Comparison of ENCODE assay signal across 32 cellular contexts in the genomic region with DNA sequence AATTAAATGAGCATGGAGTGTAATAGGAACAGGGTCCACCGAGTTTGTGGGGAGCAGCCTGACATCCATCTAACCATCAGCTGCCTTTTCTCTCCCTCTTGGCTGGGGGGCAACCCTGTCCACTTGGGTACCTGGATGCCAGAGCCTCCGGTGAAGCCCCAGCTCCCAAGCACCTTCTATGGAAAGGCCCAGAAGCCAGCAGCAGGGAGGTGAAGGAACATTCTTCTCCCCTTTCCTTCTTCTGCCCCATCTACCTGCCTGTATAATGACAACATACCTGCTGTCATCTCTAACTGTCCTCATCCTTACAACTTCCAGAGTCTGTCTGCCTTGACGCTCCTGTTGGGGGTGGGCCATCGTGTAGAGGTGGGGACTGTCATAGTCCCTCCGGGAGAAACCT. TPM values are rescaled to one million over a fixed set of nuclear protein-coding genes. Genes with fewer than 3 reads are reported as not detected.
"Had no signal": no experiment of that assay in that cellular context is flagged by ENCODE, and none has a peak within 500 bp of the region (broad histone marks: within the 10 kb centered on the region; RNA-seq: fewer than 3 reads in every experiment).

No MANE protein-coding gene starts in this region.

- H3K27me3 Mint-ChIP-seq: activated CD8-positive, alpha-beta T cell treated with anti-CD3 and anti-CD28 coated beads for 36 hours; activated naive CD4-positive, alpha-beta T cell treated with anti-CD3 and anti-CD28 coated beads, Interleukin-2, amount 50 U/mL, for 24 hours; activated naive CD8-positive, alpha-beta T cell treated with anti-CD3 and anti-CD28 coated beads for 36 hours; activated naive CD8-positive, alpha-beta T cell treated with anti-CD3 and anti-CD28 coated beads, Interleukin-2, amount 50 U/mL, for 24 hours; activated T-helper 17 cell treated with anti-CD3 and anti-CD28 coated beads, Interleukin-2, amount 50 U/mL, for 72 hours; central memory CD8-positive, alpha-beta T cell; T-helper 17 cell had no signal

- H3K4me1 ChIP-seq: adrenal gland, body of pancreas, breast epithelium had no signal

- H3K27ac ChIP-seq: adrenal gland, body of pancreas, breast epithelium, cardiac muscle cell, epithelial cell of prostate, gastroesophageal sphincter, WERI-Rb-1 had no signal

- H3K4me1 Mint-ChIP-seq: activated naive CD4-positive, alpha-beta T cell treated with anti-CD3 and anti-CD28 coated beads, Interleukin-2, amount 50 U/mL, for 24 hours; central memory CD8-positive, alpha-beta T cell had no signal

- DNase-seq: activated B cell treated with CpG ODN at 0.5 μM for 24 hours; activated CD4-positive, alpha-beta T cell treated with anti-CD3 and anti-CD28 coated beads for 48 hours; activated CD4-positive, alpha-beta T cell treated with anti-CD3 and anti-CD28 coated beads, Interleukin-2, amount 50 U/mL, for 1 hour; activated CD4-positive, alpha-beta T cell treated with anti-CD3 and anti-CD28 coated beads, Interleukin-2, amount 50 U/mL, for 48 hours; activated CD8-positive, alpha-beta memory T cell treated with anti-CD3 and anti-CD28 coated beads for 24 hours; activated CD8-positive, alpha-beta T cell treated with anti-CD3 and anti-CD28 coated beads for 36 hours; activated effector memory CD4-positive, alpha-beta T cell treated with anti-CD3 and anti-CD28 coated beads, Interleukin-2, amount 50 U/mL, for 16 hours; activated naive CD4-positive, alpha-beta T cell treated with anti-CD3 and anti-CD28 coated beads for 36 hours; activated naive CD8-positive, alpha-beta T cell treated with anti-CD3 and anti-CD28 coated beads for 36 hours; activated naive CD8-positive, alpha-beta T cell treated with anti-CD3 and anti-CD28 coated beads, Interleukin-2, amount 50 U/mL, for 24 hours; activated T-cell treated with anti-CD3 and anti-CD28 coated beads, Interleukin-2, amount 50 U/mL, for 4 hours; adrenal gland; amygdala; aorta; body of pancreas; effector CD8-positive, alpha-beta T cell; esophagus squamous epithelium; foreskin melanocyte; T-helper 1 cell; T-helper 17 cell; T1000; WERI-Rb-1 had no signal

- H3K9me3 Mint-ChIP-seq: activated B cell treated with CpG ODN at 0.5 μM for 24 hours; activated CD8-positive, alpha-beta T cell treated with anti-CD3 and anti-CD28 coated beads for 36 hours; activated naive CD4-positive, alpha-beta T cell treated with anti-CD3 and anti-CD28 coated beads for 36 hours; activated naive CD4-positive, alpha-beta T cell treated with anti-CD3 and anti-CD28 coated beads, Interleukin-2, amount 50 U/mL, for 24 hours; activated naive CD8-positive, alpha-beta T cell treated with anti-CD3 and anti-CD28 coated beads for 36 hours; activated naive CD8-positive, alpha-beta T cell treated with anti-CD3 and anti-CD28 coated beads, Interleukin-2, amount 50 U/mL, for 24 hours; activated T-cell treated with anti-CD3 and anti-CD28 coated beads, Interleukin-2, amount 50 U/mL, for 4 hours; activated T-helper 17 cell treated with anti-CD3 and anti-CD28 coated beads, Interleukin-2, amount 50 U/mL, for 72 hours; central memory CD8-positive, alpha-beta T cell; T-helper 2 cell treated with Interferon-gamma antibody and Interleukin-4, amounts not matched to agents 5 μg/mL and 100 μg/mL, for 36 hours had no signal

- H3K4me3 ChIP-seq: adrenal gland, body of pancreas, breast epithelium, cardiac muscle cell, esophagus squamous epithelium, gastroesophageal sphincter had no signal

- H3K9me3 ChIP-seq: adrenal gland, body of pancreas, breast epithelium, esophagus squamous epithelium, gastroesophageal sphincter had no signal

- H3K27ac Mint-ChIP-seq: activated B cell treated with CpG ODN at 0.5 μM for 24 hours; activated CD8-positive, alpha-beta T cell treated with anti-CD3 and anti-CD28 coated beads for 36 hours; activated naive CD4-positive, alpha-beta T cell treated with anti-CD3 and anti-CD28 coated beads for 36 hours; activated naive CD4-positive, alpha-beta T cell treated with anti-CD3 and anti-CD28 coated beads, Interleukin-2, amount 50 U/mL, for 24 hours; activated naive CD8-positive, alpha-beta T cell treated with anti-CD3 and anti-CD28 coated beads for 36 hours; activated naive CD8-positive, alpha-beta T cell treated with anti-CD3 and anti-CD28 coated beads, Interleukin-2, amount 50 U/mL, for 24 hours; activated T-helper 17 cell treated with anti-CD3 and anti-CD28 coated beads, Interleukin-2, amount 50 U/mL, for 72 hours; T-helper 17 cell; T-helper 2 cell treated with Interferon-gamma antibody and Interleukin-4, amounts not matched to agents 5 μg/mL and 100 μg/mL, for 36 hours had no signal

- H3K36me3 Mint-ChIP-seq: activated naive CD8-positive, alpha-beta T cell treated with anti-CD3 and anti-CD28 coated beads for 36 hours had no signal

- H3K36me3 ChIP-seq: adrenal gland, breast epithelium, cardiac muscle cell, esophagus squamous epithelium, gastroesophageal sphincter, WERI-Rb-1 had no signal

- ATAC-seq: activated CD4-positive, CD25-positive, alpha-beta regulatory T cell treated with anti-CD3 and anti-CD28 coated beads, Interleukin-2, amount 50 U/mL, for 24 hours; activated CD8-positive, alpha-beta T cell treated with anti-CD3 and anti-CD28 coated beads for 36 hours; activated naive CD8-positive, alpha-beta T cell treated with anti-CD3 and anti-CD28 coated beads, Interleukin-2, amount 50 U/mL, for 24 hours; activated T-cell treated with anti-CD3 and anti-CD28 coated beads, Interleukin-2, amount 50 U/mL, for 4 hours; activated T-helper 17 cell treated with anti-CD3 and anti-CD28 coated beads, Interleukin-2, amount 50 U/mL, for 72 hours; body of pancreas; gastroesophageal sphincter; T-helper 17 cell had no signal

- H3K4me3 Mint-ChIP-seq: activated B cell treated with CpG ODN at 0.5 μM for 24 hours; activated CD8-positive, alpha-beta T cell treated with anti-CD3 and anti-CD28 coated beads for 36 hours; activated naive CD4-positive, alpha-beta T cell treated with anti-CD3 and anti-CD28 coated beads for 36 hours; activated naive CD4-positive, alpha-beta T cell treated with anti-CD3 and anti-CD28 coated beads, Interleukin-2, amount 50 U/mL, for 24 hours; activated naive CD8-positive, alpha-beta T cell treated with anti-CD3 and anti-CD28 coated beads for 36 hours; activated naive CD8-positive, alpha-beta T cell treated with anti-CD3 and anti-CD28 coated beads, Interleukin-2, amount 50 U/mL, for 24 hours; activated T-cell treated with anti-CD3 and anti-CD28 coated beads, Interleukin-2, amount 50 U/mL, for 4 hours; activated T-helper 17 cell treated with anti-CD3 and anti-CD28 coated beads, Interleukin-2, amount 50 U/mL, for 72 hours; central memory CD8-positive, alpha-beta T cell; T-helper 17 cell; T-helper 2 cell treated with Interferon-gamma antibody and Interleukin-4, amounts not matched to agents 5 μg/mL and 100 μg/mL, for 36 hours had no signal

- H3K27me3 ChIP-seq: adrenal gland, body of pancreas, breast epithelium, cardiac muscle cell, esophagus squamous epithelium, gastroesophageal sphincter had no signal

RNA-seq across cellular contexts. Expression of gene THBS4, which starts 33.1 kb away (rescaled TPM):
- total RNA-seq: endothelial cell of umbilical vein had no signal
- polyA plus RNA-seq: endothelial cell of umbilical vein had no signal
